Comparison of ENCODE assay signal across 17 cellular contexts in genomic region chr16:67651039-67651438, GRCh38.
"Had no signal": no experiment of that assay in that cellular context is flagged by ENCODE, and none has a peak within 500 bp of the region (broad histone marks: within the 10 kb centered on the region; RNA-seq: fewer than 3 reads in every experiment).

No MANE protein-coding gene starts in this region.

- ATAC-seq: body of pancreas, foreskin keratinocyte, right cardiac atrium had no signal

- H3K9me3 Mint-ChIP-seq: activated CD4-positive, alpha-beta memory T cell treated with anti-CD3 and anti-CD28 coated beads, Interleukin-2, amount 10 ng/mL, durations not matched to agents 7 days and 5 days; activated naive CD4-positive, alpha-beta T cell treated with anti-CD3 and anti-CD28 coated beads for 36 hours; activated T-helper 2 cell treated with anti-CD3 and anti-CD28 coated beads, Interferon-gamma antibody, Interleukin-2, Interleukin-4, amounts not matched to agents 10 μg/mL and 5 μg/mL and 100 μg/mL, durations not matched to agents 14 hours and 24 hours and 36 hours; nephron progenitor cell; stimulated activated naive CD8-positive, alpha-beta T cell treated with anti-CD3 and anti-CD28 coated beads, Interleukin-15, Interleukin-2, amounts not matched to agents 100 ng/mL and 50 ng/mL, for 24 hours had no signal

- H3K4me3 Mint-ChIP-seq: activated CD4-positive, alpha-beta memory T cell treated with anti-CD3 and anti-CD28 coated beads, Interleukin-2, amount 10 ng/mL, durations not matched to agents 7 days and 5 days; activated naive CD4-positive, alpha-beta T cell treated with anti-CD3 and anti-CD28 coated beads for 36 hours; stimulated activated naive CD8-positive, alpha-beta T cell treated with anti-CD3 and anti-CD28 coated beads, Interleukin-15, Interleukin-2, amounts not matched to agents 100 ng/mL and 50 ng/mL, for 24 hours had no signal

- FAIRE-seq: small intestine had no signal

- H3K27me3 Mint-ChIP-seq: activated CD4-positive, alpha-beta memory T cell treated with anti-CD3 and anti-CD28 coated beads, Interleukin-2, amount 10 ng/mL, durations not matched to agents 7 days and 5 days; stimulated activated naive CD8-positive, alpha-beta T cell treated with anti-CD3 and anti-CD28 coated beads, Interleukin-15, Interleukin-2, amounts not matched to agents 100 ng/mL and 50 ng/mL, for 24 hours had no signal

- DNase-seq: activated CD4-positive, alpha-beta memory T cell treated with anti-CD3 and anti-CD28 coated beads, Interleukin-2, amount 10 ng/mL, durations not matched to agents 7 days and 5 days; activated CD4-positive, alpha-beta T cell treated with anti-CD3 and anti-CD28 coated beads for 4 hours; activated naive CD4-positive, alpha-beta T cell treated with anti-CD3 and anti-CD28 coated beads for 36 hours; amygdala; body of pancreas; effector memory CD4-positive, alpha-beta T cell; foreskin keratinocyte; left ventricle myocardium inferior; mesendoderm; nephron progenitor cell; small intestine; stimulated activated CD4-positive, alpha-beta T cell treated with anti-CD3 and anti-CD28 coated beads, Interleukin-4, amount 100 ng/mL, for 24 hours; T-helper 1 cell; upper lobe of left lung had no signal

- H3K27ac Mint-ChIP-seq: activated CD4-positive, alpha-beta memory T cell treated with anti-CD3 and anti-CD28 coated beads, Interleukin-2, amount 10 ng/mL, durations not matched to agents 7 days and 5 days; activated naive CD4-positive, alpha-beta T cell treated with anti-CD3 and anti-CD28 coated beads for 36 hours; activated T-helper 2 cell treated with anti-CD3 and anti-CD28 coated beads, Interferon-gamma antibody, Interleukin-2, Interleukin-4, amounts not matched to agents 10 μg/mL and 5 μg/mL and 100 μg/mL, durations not matched to agents 14 hours and 24 hours and 36 hours; nephron progenitor cell; stimulated activated naive CD8-positive, alpha-beta T cell treated with anti-CD3 and anti-CD28 coated beads, Interleukin-15, Interleukin-2, amounts not matched to agents 100 ng/mL and 50 ng/mL, for 24 hours had no signal
